In genomic region chr9:105385372-105385985, GRCh38 we compare ENCODE assay signal across 8 cellular contexts.
DNase-seq lines count a peak whose midpoint lies in the region; ATAC-seq lines count a peak whose summit lies in the region.

No MANE protein-coding gene starts in this region.

- no peaks in the 10 kb centered on the region for H3K27me3 ChIP-seq in mesenchymal stem cell (ENCODE audit: control insufficient read depth in 1 of 2, insufficient read depth in 1 of 2, low read length in 2 of 2)

- no peaks in the 10 kb centered on the region for H3K9me3 ChIP-seq in mesenchymal stem cell (ENCODE audit: control insufficient read depth, low read length)

- no peak overlapping the region for H3K4ac ChIP-seq in mesenchymal stem cell (ENCODE audit: low read depth in 1 of 2, low read length in 2 of 2)

- peak overlapping the region; percentile 78 for H3K9ac ChIP-seq in mesenchymal stem cell (ENCODE audit: low read length)

- H2AFZ ChIP-seq in mesenchymal stem cell (ENCODE audit: low read depth, low read length): no peak overlapping the region

- H3K18ac ChIP-seq in mesenchymal stem cell (ENCODE audit: low read depth in 1 of 2, low read length in 2 of 2): no peak overlapping the region

- no peak overlapping the region for H3K14ac ChIP-seq in mesenchymal stem cell (ENCODE audit: low read length in 2 of 2)

- WGBS in mesenchymal stem cell: 94% methylated on average over 9 of the region's 9 CpGs

- H3K27ac ChIP-seq in mesenchymal stem cell (ENCODE audit: low read length, poor library complexity, severe bottlenecking): no peak overlapping the region

- no peak overlapping the region for H3K4me2 ChIP-seq in mesenchymal stem cell (ENCODE audit: low read length, poor library complexity, severe bottlenecking)

- no peak overlapping the region for H2AK5ac ChIP-seq in mesenchymal stem cell (ENCODE audit: low read length, severe bottlenecking)

- no peaks in the 10 kb centered on the region for H3K4me1 ChIP-seq in mesenchymal stem cell (ENCODE audit: control insufficient read depth, insufficient read depth, low read depth, low read length)

- H2BK5ac ChIP-seq in mesenchymal stem cell (ENCODE audit: low read depth, low read length, poor library complexity, severe bottlenecking): no peak overlapping the region

- H3K36me3 ChIP-seq in mesenchymal stem cell (ENCODE audit: control insufficient read depth in 1 of 2, insufficient read depth in 2 of 2, low read depth in 1 of 2, low read length in 2 of 2): peaks cover 0 to 62% of the 10 kb centered on the region in 2 experiments

- DNase-seq in activated CD8-positive, alpha-beta memory T cell treated with anti-CD3 and anti-CD28 coated beads, Interleukin-2, amount 50 U/mL, for 4 hours: peak; percentile 21
- DNase-seq in mesenchymal stem cell (no peak), NCI-H446 treated with DMSO at 0.1 percent for 48 hours (lab: John Stamatoyannopoulos, UW) (no peak), NCI-H146 treated with DMSO at 0.1 percent for 48 hours (lab: John Stamatoyannopoulos, UW; ENCODE audit: unreplicated experiment) (no peak), foreskin melanocyte (no peak)

- H3K23ac ChIP-seq in mesenchymal stem cell (ENCODE audit: low read length in 2 of 2): no peak overlapping the region

- ATAC-seq in GM21390 (IDR thresholded peaks at IDR 0.05; ENCODE audit: unreplicated experiment): peak; percentile 100
- ATAC-seq in HG03571 (IDR thresholded peaks at IDR 0.05; ENCODE audit: unreplicated experiment): peak; percentile 98

- no peak overlapping the region for H2BK15ac ChIP-seq in mesenchymal stem cell (ENCODE audit: low read depth, poor library complexity, severe bottlenecking)

- peak overlapping the region; percentile 67 for H3K4me3 ChIP-seq in GM08714 (ENCODE audit: low read length)
- H3K4me3 ChIP-seq in mesenchymal stem cell (ENCODE audit: insufficient read depth in 1 of 2, low read depth in 1 of 2, low read length in 2 of 2): peak overlapping the region in 1 of 2 experiments; percentile 68

- H4K8ac ChIP-seq in mesenchymal stem cell (ENCODE audit: low read length): no peak overlapping the region

- no peaks in the 10 kb centered on the region for H3K79me1 ChIP-seq in mesenchymal stem cell (replicated peaks; ENCODE audit: low read length, poor library complexity, severe bottlenecking)

- no peak overlapping the region for H4K91ac ChIP-seq in mesenchymal stem cell (ENCODE audit: low read length)

- no peak overlapping the region for H2BK120ac ChIP-seq in mesenchymal stem cell (ENCODE audit: low read depth, low read length)

- no peak overlapping the region for H2BK12ac ChIP-seq in mesenchymal stem cell (ENCODE audit: low read length in 2 of 2)
